16 cellular contexts compared by ENCODE assay signal in the genomic region with DNA sequence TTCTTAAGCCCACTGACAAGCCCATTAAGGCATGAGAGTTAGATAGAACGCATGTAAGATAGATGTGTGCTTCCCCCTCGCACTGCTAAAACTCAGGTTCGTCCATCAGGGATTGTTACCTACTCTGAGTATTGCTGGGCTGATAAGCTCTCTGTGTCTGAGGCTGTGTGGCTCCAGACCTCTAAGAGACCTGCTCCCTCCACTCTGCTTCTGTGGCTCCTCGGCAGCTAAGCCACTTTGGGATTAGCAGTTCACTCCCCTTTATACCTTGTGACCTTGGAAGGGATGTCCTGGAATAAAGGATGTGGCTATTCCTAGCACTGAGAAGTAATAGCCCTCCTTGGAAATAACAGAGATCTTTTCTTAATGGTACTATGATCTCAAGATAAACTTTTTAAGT.
DNase-seq lines count a peak whose midpoint lies in the region; ATAC-seq and TF ChIP-seq lines count a peak whose summit lies in the region.
"Had no signal": no experiment of that assay in that cellular context is flagged by ENCODE, and none has a peak within 500 bp of the region (broad histone marks: within the 10 kb centered on the region; RNA-seq: fewer than 3 reads in every experiment).

No MANE protein-coding gene starts in this region.

- intact Hi-C loops in mucosa of descending colon (cut with DNase I, micrococcal nuclease) = no loop called here

- H3K36me3 ChIP-seq in HUES48 (ENCODE audit: control insufficient read depth, insufficient read depth, low read length) = peaks cover 5% of the 10 kb centered on the region; the same call in 1 of the 2 replicates
- H3K36me3 ChIP-seq in WERI-Rb-1 = peaks cover 10% of the 10 kb centered on the region
- no peaks in the 10 kb centered on the region for H3K36me3 ChIP-seq in endodermal cell (ENCODE audit: control insufficient read depth, insufficient read depth, low read length)
- no peaks in the 10 kb centered on the region for H3K36me3 ChIP-seq in mucosa of descending colon (ENCODE audit: low read depth)

- peaks cover 32% of the 10 kb centered on the region for H3K4me1 ChIP-seq in HUES48 (ENCODE audit: control insufficient read depth, insufficient read depth, low read length)
- H3K4me1 ChIP-seq in endodermal cell (ENCODE audit: control insufficient read depth, insufficient read depth, low read length) = peaks cover 49% of the 10 kb centered on the region
- H3K4me1 ChIP-seq in mucosa of descending colon (ENCODE audit: low read depth) = no peaks in the 10 kb centered on the region
- H3K4me1 ChIP-seq: A549 had no signal

- H3K9ac ChIP-seq in HUES48 (ENCODE audit: low read depth, low read length) (no peak overlapping the region), endodermal cell (ENCODE audit: extremely low read depth, low read length, poor library complexity, severe bottlenecking) (peak overlapping the region; percentile 41)
- H3K9ac ChIP-seq: GM23248 had no signal

- H3K9me3 ChIP-seq in HUES48 (ENCODE audit: control insufficient read depth, insufficient read depth, low read length) (no peaks in the 10 kb centered on the region), WERI-Rb-1 (ENCODE audit: severe bottlenecking) (no peaks in the 10 kb centered on the region), endodermal cell (ENCODE audit: control insufficient read depth, low read length) (no peaks in the 10 kb centered on the region), mucosa of descending colon (no peaks in the 10 kb centered on the region)
- H3K9me3 ChIP-seq: A549, BE2C had no signal

- H3K4me3 Mint-ChIP-seq in endodermal cell = peak overlapping the region; percentile 3
- H3K4me3 Mint-ChIP-seq in stimulated activated memory B cell treated with anti-CD40 and anti-IgM and Interleukin-4, amounts not matched to agents 10 μg/mL and 1 μg/mL and 100 μg/mL, for 72 hours = no peak overlapping the region
- no peak overlapping the region for H3K4me3 Mint-ChIP-seq in activated T-cell treated with anti-CD3 and anti-CD28 coated beads, Interleukin-2, amount 50 U/mL, for 4 hours
- H3K4me3 Mint-ChIP-seq: CD4-positive, alpha-beta memory T cell; H9 had no signal

- peaks cover 74% of the 10 kb centered on the region for H3K4me1 Mint-ChIP-seq in endodermal cell
- no peaks in the 10 kb centered on the region for H3K4me1 Mint-ChIP-seq in stimulated activated memory B cell treated with anti-CD40 and anti-IgM and Interleukin-4, amounts not matched to agents 10 μg/mL and 1 μg/mL and 100 μg/mL, for 72 hours
- H3K4me1 Mint-ChIP-seq in activated T-cell treated with anti-CD3 and anti-CD28 coated beads, Interleukin-2, amount 50 U/mL, for 4 hours (ENCODE audit: low read depth) = no peaks in the 10 kb centered on the region

- H3K27me3 ChIP-seq in HUES48 (ENCODE audit: control insufficient read depth, insufficient read depth, low read length) = no peaks in the 10 kb centered on the region
- H3K27me3 ChIP-seq in WERI-Rb-1 (ENCODE audit: insufficient read depth, low read depth, severe bottlenecking) = no peaks in the 10 kb centered on the region
- no peaks in the 10 kb centered on the region for H3K27me3 ChIP-seq in endodermal cell (ENCODE audit: control insufficient read depth, insufficient read depth, low read length, poor library complexity, severe bottlenecking)
- H3K27me3 ChIP-seq: BE2C had no signal

- no peaks in the 10 kb centered on the region for H3K9me3 Mint-ChIP-seq in endodermal cell
- H3K9me3 Mint-ChIP-seq in stimulated activated memory B cell treated with anti-CD40 and anti-IgM and Interleukin-4, amounts not matched to agents 10 μg/mL and 1 μg/mL and 100 μg/mL, for 72 hours = no peaks in the 10 kb centered on the region
- no peaks in the 10 kb centered on the region for H3K9me3 Mint-ChIP-seq in activated T-cell treated with anti-CD3 and anti-CD28 coated beads, Interleukin-2, amount 50 U/mL, for 4 hours
- H3K9me3 Mint-ChIP-seq: H9 had no signal

- no peak for TF ChIP-seq CTCF in WERI-Rb-1 (IDR thresholded peaks at IDR 0.05; ENCODE audit: low read depth, low read length)
- TF ChIP-seq CTCF in endodermal cell (conservative IDR thresholded peaks at IDR 0.05) = no peak
- no peak for TF ChIP-seq CTCF in mucosa of descending colon (IDR thresholded peaks at IDR 0.05)

- H3K27ac Mint-ChIP-seq in endodermal cell = peak overlapping the region; percentile 80
- peak overlapping the region; percentile 44 for H3K27ac Mint-ChIP-seq in stimulated activated memory B cell treated with anti-CD40 and anti-IgM and Interleukin-4, amounts not matched to agents 10 μg/mL and 1 μg/mL and 100 μg/mL, for 72 hours

- peak; percentile 81 for DNase-seq in WERI-Rb-1
- DNase-seq in endodermal cell = peak; percentile 74
- DNase-seq in activated T-cell treated with anti-CD3 and anti-CD28 coated beads, Interleukin-2, amount 50 U/mL, for 4 hours = no peak
- DNase-seq in mucosa of descending colon = no peak
- DNase-seq: BE2C; CD4-positive, alpha-beta memory T cell; COR-L47; DND-41; GDM1; GM23248; H9 had no signal

- H3K4me3 ChIP-seq in HUES48 (ENCODE audit: low read depth, low read length) = no peak overlapping the region
- no peak overlapping the region for H3K4me3 ChIP-seq in WERI-Rb-1 (ENCODE audit: low read depth, low read length)
- H3K4me3 ChIP-seq in endodermal cell (ENCODE audit: low read length) = peak overlapping the region; percentile 13
- H3K4me3 ChIP-seq in mucosa of descending colon = no peak overlapping the region
- H3K4me3 ChIP-seq: A549, GM23248 had no signal

- H3K27ac ChIP-seq in HUES48 (ENCODE audit: low read depth, low read length) (peak overlapping the region; percentile 25), WERI-Rb-1 (peak overlapping the region; percentile 40), endodermal cell (ENCODE audit: low read depth, low read length) (peak overlapping the region; percentile 5)
- H3K27ac ChIP-seq: A549, C4-2B, GM23248 had no signal

- peaks cover 8% of the 10 kb centered on the region for H3K36me3 Mint-ChIP-seq in endodermal cell (ENCODE audit: low read depth)
- peaks cover 49% of the 10 kb centered on the region for H3K36me3 Mint-ChIP-seq in stimulated activated memory B cell treated with anti-CD40 and anti-IgM and Interleukin-4, amounts not matched to agents 10 μg/mL and 1 μg/mL and 100 μg/mL, for 72 hours
- peaks cover 30% of the 10 kb centered on the region for H3K36me3 Mint-ChIP-seq in activated T-cell treated with anti-CD3 and anti-CD28 coated beads, Interleukin-2, amount 50 U/mL, for 4 hours (ENCODE audit: insufficient read depth)

- H3K27me3 Mint-ChIP-seq in endodermal cell (ENCODE audit: insufficient read depth) = no peaks in the 10 kb centered on the region
- H3K27me3 Mint-ChIP-seq in stimulated activated memory B cell treated with anti-CD40 and anti-IgM and Interleukin-4, amounts not matched to agents 10 μg/mL and 1 μg/mL and 100 μg/mL, for 72 hours = no peaks in the 10 kb centered on the region
- H3K27me3 Mint-ChIP-seq in activated T-cell treated with anti-CD3 and anti-CD28 coated beads, Interleukin-2, amount 50 U/mL, for 4 hours (ENCODE audit: low read depth) = no peaks in the 10 kb centered on the region
- H3K27me3 Mint-ChIP-seq: CD4-positive, alpha-beta memory T cell had no signal

- ATAC-seq in stimulated activated memory B cell treated with anti-CD40 and anti-IgM and Interleukin-4, amounts not matched to agents 10 μg/mL and 1 μg/mL and 100 μg/mL, for 72 hours = no peak
- ATAC-seq in activated T-cell treated with anti-CD3 and anti-CD28 coated beads, Interleukin-2, amount 50 U/mL, for 4 hours = no peak
- ATAC-seq in GM18520 (IDR thresholded peaks at IDR 0.05; ENCODE audit: unreplicated experiment) (no peak), mucosa of descending colon (no peak)

- WGBS in endodermal cell (ENCODE audit: insufficient coverage in 1 of 2, insufficient read length in 1 of 2), 2 experiments = 58 to 79% methylated on average over 2 to 4 of the region's 4 CpGs

Comparison
In these comparisons a context has a peak if more than half of its experiments do, and no peak if none do; other contexts are left out.
1. DNase-seq: peak in WERI-Rb-1 (single experiment) and endodermal cell (single experiment); none in activated T-cell treated with anti-CD3 and anti-CD28 coated beads, Interleukin-2, amount 50 U/mL, for 4 hours (single experiment) and mucosa of descending colon (0 of 3).
2. Peak in every context shown above with its lines, with median percentiles within 50 percentile points of each other: H3K27ac ChIP-seq.